In the genomic region with DNA sequence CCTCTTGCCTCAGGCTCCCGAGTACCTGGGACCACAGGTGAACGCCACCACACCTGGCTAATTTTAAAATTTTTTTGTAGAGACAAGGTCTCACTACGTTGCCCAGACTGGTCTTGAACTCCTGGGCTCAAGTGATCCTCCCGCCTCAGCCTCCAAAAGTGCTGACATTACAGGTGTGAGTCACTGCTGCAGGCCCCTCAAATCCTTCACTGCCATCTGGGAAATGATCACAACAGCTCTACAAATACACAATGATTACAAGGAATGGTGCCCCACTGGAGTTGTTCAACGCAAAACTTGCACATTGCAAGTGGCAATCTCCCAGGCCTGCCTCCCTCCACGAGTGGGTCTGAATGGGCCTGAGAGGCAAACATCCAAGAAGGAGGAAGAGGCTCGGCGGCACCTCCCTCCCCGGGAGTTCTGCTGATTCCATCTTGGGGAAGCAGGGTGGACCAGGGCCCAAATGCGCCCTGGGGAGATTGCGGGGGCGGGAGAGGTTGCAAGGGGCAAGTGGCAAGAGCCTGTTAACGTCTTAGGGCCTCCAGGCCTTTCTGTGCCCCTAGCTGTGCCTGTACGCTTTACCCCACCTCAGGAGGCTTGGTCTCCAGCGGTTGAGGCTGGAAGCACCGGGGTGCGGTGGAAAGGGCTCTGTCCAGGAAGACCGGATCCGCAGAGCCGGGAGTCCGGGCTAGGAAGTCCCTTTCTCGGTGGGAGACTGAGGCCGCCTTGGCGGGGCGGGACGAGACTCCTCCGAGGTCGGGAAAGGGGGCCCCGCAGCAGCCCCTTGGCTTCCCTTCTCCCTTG, we compare ENCODE assay signal across 9 cellular contexts. TPM values are rescaled to one million over a fixed set of nuclear protein-coding genes. Genes with fewer than 3 reads are reported as not detected.
DNase-seq lines count a peak whose midpoint lies in the region; ATAC-seq and TF ChIP-seq lines count a peak whose summit lies in the region.
"Had no signal": no experiment of that assay in that cellular context is flagged by ENCODE, and none has a peak within 500 bp of the region (broad histone marks: within the 10 kb centered on the region; RNA-seq: fewer than 3 reads in every experiment).

No MANE protein-coding gene starts in this region.

- peak overlapping the region; percentile 58 for H3K4me3 Mint-ChIP-seq in WTC11

- no peaks in the 10 kb centered on the region for H3K36me3 ChIP-seq in gastrocnemius medialis

- H3K27me3 ChIP-seq in gastrocnemius medialis: peaks cover 0 to 2% (median 0%) of the 10 kb centered on the region in 3 donors

- no peaks in the 10 kb centered on the region for H3K36me3 Mint-ChIP-seq in WTC11

- no peak for TF ChIP-seq POLR2A in gastrocnemius medialis (IDR thresholded peaks at IDR 0.05)

- 0 out of 2 replicates have a peak overlapping the region, but pooled peaks have one; percentile 53 for H3K27ac Mint-ChIP-seq in WTC11

- peak overlapping the region; percentile 73 to 82 (median 78) for H3K27ac ChIP-seq in gastrocnemius medialis
- H3K27ac ChIP-seq: 22Rv1 had no signal

- peaks cover 12% of the 10 kb centered on the region for H3K27me3 Mint-ChIP-seq in WTC11 (ENCODE audit: low read depth)

- intact Hi-C loops in left ventricle myocardium superior (cut with micrococcal nuclease) (loop anchor here (5.0 kb wide), 1 partner anchor 90 kb away; no protein-coding TSS in a partner anchor), gastrocnemius medialis (cut with DNase I; ENCODE audit: low total_unique reads) (loop anchor here (1.0 to 5.0 kb wide), 3 partner anchors 34 to 118 kb away; no protein-coding TSS in a partner anchor)

- POLR2A ChIA-PET in WTC11 (lab: Charles Lee): no interaction called here

- no peaks in the 10 kb centered on the region for H3K9me3 Mint-ChIP-seq in WTC11

- H3K4me3 ChIP-seq in gastrocnemius medialis: peak overlapping the region; percentile 53 to 64 (median 57)

- no peaks in the 10 kb centered on the region for H3K9me3 ChIP-seq in gastrocnemius medialis

- H3K4me1 ChIP-seq in gastrocnemius medialis: peaks cover 1 to 6% of the 10 kb centered on the region in 2 donors

- CTCF ChIA-PET in WTC11 (lab: Charles Lee): interaction anchor here (0.9 to 17.3 kb wide), 15 partner anchors 9 to 117 kb away, joined by 3 to 293 read pairs (median 8); partner anchors contain the start of genes GJD3 and TOP2A

- peaks cover 39% of the 10 kb centered on the region for H3K4me1 Mint-ChIP-seq in WTC11

- peak; percentile 34 for DNase-seq in DMS153 (lab: John Stamatoyannopoulos, UW)
- no peak for DNase-seq in DMS153 treated with DMSO at 0.1 percent for 48 hours (lab: John Stamatoyannopoulos, UW; ENCODE audit: unreplicated experiment)
- DNase-seq in WTC11 (ENCODE audit: low spot score): no peak
- DNase-seq in left ventricle myocardium superior: peak; percentile 80
- peak in 1 of 2 donors; percentile 43 for DNase-seq in gastrocnemius medialis
- DNase-seq in Ammon's horn (ENCODE audit: low spot score): no peak
- DNase-seq in NAMALWA (ENCODE audit: low spot score): no peak

- TF ChIP-seq CTCF in WTC11 (IDR thresholded peaks at IDR 0.05): no peak
- TF ChIP-seq CTCF in gastrocnemius medialis (IDR thresholded peaks at IDR 0.05 in 4 of 5, conservative IDR thresholded peaks at IDR 0.05 in 1 of 5): no peak

- ATAC-seq in WTC11 (peak; percentile 19), left ventricle myocardium superior (peak; percentile 30), gastrocnemius medialis (peak; percentile 24 to 28), HG03175 (IDR thresholded peaks at IDR 0.05; ENCODE audit: unreplicated experiment) (no peak)

- in situ Hi-C loops in gastrocnemius medialis (cut with MboI; ENCODE audit: low sequenced_read_pairs in 4 of 4): loop anchor here (5.0 to 25.0 kb wide), 3 partner anchors 90 to 95 kb away; no protein-coding TSS in a partner anchor

TF ChIP-seq in WTC11, 78 proteins besides CTCF, POLR2A, EP300 and RAD21:
- TF ChIP-seq ZNF423 (CRISPR knock-in tag; IDR thresholded peaks at IDR 0.05) (peak; percentile 39; the same call in 1 of the 2 replicates), ZNF121 (CRISPR knock-in tag; IDR thresholded peaks at IDR 0.05) (peak; percentile 43; the same call in 1 of the 2 replicates), MYBL2 (CRISPR knock-in tag; IDR thresholded peaks at IDR 0.05) (peak; percentile 45; the same call in 1 of the 2 replicates), ZMAT4 (CRISPR knock-in tag; IDR thresholded peaks at IDR 0.05) (no peak), CREM (CRISPR knock-in tag; IDR thresholded peaks at IDR 0.05) (no peak)

RNA-seq across cellular contexts. Expression of gene IGFBP4, which starts 0.7 kb away (rescaled TPM):
- total RNA-seq in WTC11 (2021) (155 to 172 TPM (median 162 TPM) in 3 replicates), left ventricle myocardium superior (176 TPM), gastrocnemius medialis (10 to 100 TPM; 14.5 to 56.8 (median 36.5) TPM)

RNA-seq across cellular contexts. Expression of gene TOP2A, which starts 24.9 kb away (rescaled TPM):
- total RNA-seq in WTC11 (2021) (273 to 307 TPM (median 292 TPM) in 3 replicates), left ventricle myocardium superior (1.1 TPM), gastrocnemius medialis (1 to 10 TPM in 2 of 4 donors, under 1 TPM in 2; 0.26 to 1.6 (median 1.0) TPM)

RNA-seq across cellular contexts. Expression of gene TNS4, which starts 58.8 kb away (rescaled TPM):
- total RNA-seq in WTC11 (2021): 0.55 to 0.87 TPM (median 0.80 TPM) in 3 replicates
- total RNA-seq in left ventricle myocardium superior: not detected
- under 1 TPM in 1 of 4 donors, not detected in 3; 0.18 TPM for total RNA-seq in gastrocnemius medialis

Comparison
In these comparisons a context has a peak if more than half of its experiments do, and no peak if none do; other contexts are left out.
1. DNase-seq: peak in DMS153 (single experiment) and left ventricle myocardium superior (single experiment); none in DMS153 treated with DMSO at 0.1 percent for 48 hours (single experiment), WTC11 (single experiment), Ammon's horn (single experiment) and NAMALWA (single experiment).
2. RNA of gene TOP2A, which starts 24.9 kb away (total RNA-seq): 273 to 307 TPM in WTC11; 0.26 to 1.6 TPM in gastrocnemius medialis and 1.1 TPM in left ventricle myocardium superior (single experiment); every median in the first group is over 100 times any median in the second.